In the genomic region with DNA sequence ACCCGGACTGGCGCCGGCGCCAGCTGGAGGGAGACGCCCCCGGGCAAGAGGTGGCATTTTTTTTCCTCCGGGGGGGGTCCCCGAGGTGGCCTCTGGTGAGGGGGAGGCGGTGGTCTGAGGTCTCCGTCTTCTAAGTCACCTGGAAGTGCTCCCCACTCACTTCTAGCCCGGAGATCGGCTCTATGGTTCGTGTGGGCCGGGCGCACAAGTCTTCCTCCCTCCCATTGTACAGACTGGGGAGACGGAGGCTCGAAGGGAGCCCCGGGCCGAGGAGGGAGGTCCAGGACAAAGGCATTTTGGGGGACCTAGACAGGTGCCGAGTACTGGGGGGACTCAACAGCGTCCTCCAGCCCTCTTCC, we compare ENCODE assay signal across 8 cellular contexts. TPM values are rescaled to one million over a fixed set of nuclear protein-coding genes. Genes with fewer than 3 reads are reported as not detected.
DNase-seq lines count a peak whose midpoint lies in the region; ATAC-seq and TF ChIP-seq lines count a peak whose summit lies in the region.

No MANE protein-coding gene starts in this region.

- no peak overlapping the region for H3K9ac ChIP-seq in adipocyte (ENCODE audit: low read length)

- H3K4me3 ChIP-seq in AG09309 (ENCODE audit: control insufficient read depth, low read depth, low read length), result peak overlapping the region; percentile 52
- no peak overlapping the region for H3K4me3 ChIP-seq in adipocyte (ENCODE audit: low read length)
- H3K4me3 ChIP-seq in lower lobe of right lung, result peak overlapping the region; percentile 65

- H3K4me3 Mint-ChIP-seq in chondrocyte (ENCODE audit: unreplicated experiment), result no peak overlapping the region

- peaks cover 27% of the 10 kb centered on the region for H3K4me1 Mint-ChIP-seq in chondrocyte (ENCODE audit: low read depth)

- DNase-seq in AG09309 (ENCODE audit: low read depth) (no peak), HT-29 (ENCODE audit: low spot score) (peak; percentile 69), adipocyte (ENCODE audit: low read depth) (peak; percentile 58), lower lobe of right lung (no peak), chondrocyte (ENCODE audit: low spot score) (no peak), nucleus accumbens (lab: John Stamatoyannopoulos, UW) (no peak), NCI-H774 (lab: John Stamatoyannopoulos, UW) (no peak)

- peaks cover 64% of the 10 kb centered on the region for H3K27me3 Mint-ChIP-seq in chondrocyte (ENCODE audit: low read depth)

- intact Hi-C loops in lower lobe of right lung (cut with DNase I), result no loop called here

- TF ChIP-seq CTCF in AG09309 (IDR thresholded peaks at IDR 0.05; ENCODE audit: control insufficient read depth, insufficient read depth, low read depth, low read length, missing control alignments), result no peak
- TF ChIP-seq CTCF in lower lobe of right lung (IDR thresholded peaks at IDR 0.05), result no peak
- no peak for TF ChIP-seq CTCF in chondrocyte (IDR thresholded peaks at IDR 0.05)

- peak overlapping the region; percentile 89 for H3K27ac ChIP-seq in lower lobe of right lung

- H3K27ac Mint-ChIP-seq in chondrocyte (ENCODE audit: unreplicated experiment), result no peak overlapping the region

- H3K4me1 ChIP-seq in adipocyte (ENCODE audit: control insufficient read depth, insufficient read depth, low read length) (peaks cover 17% of the 10 kb centered on the region), lower lobe of right lung (peaks cover 63% of the 10 kb centered on the region)

- H3K36me3 Mint-ChIP-seq in chondrocyte (ENCODE audit: low read depth), result no peaks in the 10 kb centered on the region

- H3K36me3 ChIP-seq in adipocyte (ENCODE audit: control insufficient read depth, insufficient read depth, low read length, severe bottlenecking) (no peaks in the 10 kb centered on the region), lower lobe of right lung (no peaks in the 10 kb centered on the region)

- no peak for ATAC-seq in lower lobe of right lung
- ATAC-seq in GM21737 (IDR thresholded peaks at IDR 0.05; ENCODE audit: unreplicated experiment), result no peak

- H3K27me3 ChIP-seq in adipocyte (replicated peaks; ENCODE audit: control insufficient read depth, insufficient read depth, low read length), result peaks cover 74% of the 10 kb centered on the region
- H3K27me3 ChIP-seq in lower lobe of right lung (ENCODE audit: low read depth), result peaks cover 100% of the 10 kb centered on the region

- H3K9me3 ChIP-seq in adipocyte (ENCODE audit: control insufficient read depth, low read length) (no peaks in the 10 kb centered on the region), lower lobe of right lung (no peaks in the 10 kb centered on the region)

- H3K9me3 Mint-ChIP-seq in chondrocyte (ENCODE audit: low read depth), result no peaks in the 10 kb centered on the region

RNA-seq across cellular contexts. Expression of a gene that starts 4.4 kb away (rescaled TPM):
- total RNA-seq in HT-29 (2014; rRNA removed; shearing (Covaris generic)), result 114 and 123 TPM in 2 replicates
- total RNA-seq in lower lobe of right lung (68.3 TPM), chondrocyte (0.10 to 0.44 TPM in 2 of 3 replicates, not detected in the other)

RNA-seq across cellular contexts. Expression of a gene that starts 21.9 kb away (rescaled TPM):
- not detected in 2 replicates for total RNA-seq in HT-29 (2014; rRNA removed; shearing (Covaris generic))
- not detected for total RNA-seq in lower lobe of right lung
- not detected in 3 replicates for total RNA-seq in chondrocyte

Comparison
In these comparisons a context has a peak if more than half of its experiments do, and no peak if none do; other contexts are left out.
1. DNase-seq: peak in HT-29 (single experiment) and adipocyte (single experiment); none in AG09309 (single experiment), lower lobe of right lung (single experiment), chondrocyte (single experiment), nucleus accumbens (0 of 56) and NCI-H774 (single experiment).
2. RNA of a gene that starts 4.4 kb away (total RNA-seq): 114 to 123 TPM in HT-29 and 68.3 TPM in lower lobe of right lung (single experiment); 0.10 to 0.44 TPM in chondrocyte; every median in the first group is over 10 times any median in the second.